In genomic region chr2:160293401-160293911, GRCh38 we compare ENCODE assay signal across 1 cellular context.
TF ChIP-seq lines count a peak whose summit lies in the region.

No MANE protein-coding gene starts in this region.

TF ChIP-seq in GM23338, 12 proteins besides CTCF, POLR2A, EP300 and RAD21 (continued from another document):
- TF ChIP-seq ZNF462 (CRISPR knock-in tag; IDR thresholded peaks at IDR 0.05) (no peak), ZNF114 (CRISPR knock-in tag; IDR thresholded peaks at IDR 0.05) (no peak), ETS1 (IDR thresholded peaks at IDR 0.05) (no peak), EZH2phosphoT487 (IDR thresholded peaks at IDR 0.05; ENCODE audit: unreplicated experiment) (no peak), NANOG (IDR thresholded peaks at IDR 0.05; ENCODE audit: borderline replicate concordance) (no peak), STAT1 (IDR thresholded peaks at IDR 0.05; ENCODE audit: unreplicated experiment) (no peak), POLR2AphosphoS5 (IDR thresholded peaks at IDR 0.05; ENCODE audit: low read depth) (no peak), JUNB (IDR thresholded peaks at IDR 0.05; ENCODE audit: unreplicated experiment) (no peak)
